In the genomic region with DNA sequence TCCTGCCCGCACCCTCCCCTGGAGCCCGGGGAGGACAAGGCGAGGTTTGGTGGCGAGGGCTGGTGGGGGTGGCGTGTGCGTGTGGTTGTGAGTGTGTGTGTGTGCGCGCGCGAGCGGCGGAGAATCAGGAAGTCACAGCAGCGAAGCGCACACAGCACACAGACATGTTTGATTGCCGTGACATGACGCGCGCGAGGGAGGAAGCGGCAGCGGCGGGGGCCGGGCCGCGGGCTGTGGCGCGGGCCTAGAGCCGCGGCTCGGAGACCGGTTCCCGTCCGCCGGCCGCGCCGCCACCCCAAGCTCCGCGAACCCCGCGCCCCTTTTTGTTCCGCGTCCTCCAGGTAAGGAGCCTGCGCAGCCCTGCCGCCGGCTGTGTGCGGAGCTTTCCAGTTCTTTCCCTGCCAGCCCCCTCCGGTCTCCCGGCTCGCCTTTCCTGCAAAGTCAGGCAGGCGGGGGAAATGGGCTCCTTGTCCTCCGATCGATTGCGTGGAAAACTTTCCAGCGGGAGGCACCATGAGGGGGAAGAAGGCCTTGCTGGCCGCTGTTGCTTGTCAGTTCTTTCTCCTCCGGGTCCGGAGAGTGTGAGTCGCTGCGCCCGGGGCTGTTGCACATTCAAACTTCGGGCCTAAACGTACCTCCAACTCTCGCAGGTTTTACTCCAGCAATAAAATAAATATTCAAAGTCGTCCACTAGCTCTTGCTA, we compare ENCODE assay signal across 7 cellular contexts. TPM values are rescaled to one million over a fixed set of nuclear protein-coding genes. Genes with fewer than 3 reads are reported as not detected.
DNase-seq lines count a peak whose midpoint lies in the region; ATAC-seq lines count a peak whose summit lies in the region.

No MANE protein-coding gene starts in this region.

- ATAC-seq in GM18498 (IDR thresholded peaks at IDR 0.05; ENCODE audit: unreplicated experiment), result peak; percentile 39
- ATAC-seq in HG02610 (IDR thresholded peaks at IDR 0.05; ENCODE audit: unreplicated experiment), result peak; percentile 23
- peak; percentile 47 for ATAC-seq in left lobe of liver

- peak; percentile 83 for DNase-seq in NCI-H2171 treated with DMSO at 0.1 percent for 48 hours (lab: John Stamatoyannopoulos, UW)
- DNase-seq in activated CD4-positive, alpha-beta T cell treated with anti-CD3 and anti-CD28 coated beads, Interleukin-2, amount 50 U/mL, for 1 hour, result peak; percentile 78
- DNase-seq in cortex of kidney (lab: John Stamatoyannopoulos, UW), result peak; percentile 25
- peak; percentile 81 for DNase-seq in left lobe of liver (ENCODE audit: low spot score)
- peak; percentile 70 to 76 for DNase-seq in stimulated activated CD4-positive, alpha-beta T cell treated with anti-CD3 and anti-CD28 coated beads, Interleukin-2, amount 100 ng/mL, for 24 hours

RNA-seq across cellular contexts. Expression of gene SMARCA2, which starts 2.5 kb away (rescaled TPM):
- 91.3 TPM for total RNA-seq in left lobe of liver

Comparison
In these comparisons a context has a peak if more than half of its experiments do, and no peak if none do; other contexts are left out.
1. Peak in every context shown above with its lines: DNase-seq and ATAC-seq.
2. DNase-seq: peak in every context shown above with its lines; median percentile 83 in NCI-H2171 treated with DMSO at 0.1 percent for 48 hours; 81 in left lobe of liver; 78 in activated CD4-positive, alpha-beta T cell treated with anti-CD3 and anti-CD28 coated beads, Interleukin-2, amount 50 U/mL, for 1 hour; 73 in stimulated activated CD4-positive, alpha-beta T cell treated with anti-CD3 and anti-CD28 coated beads, Interleukin-2, amount 100 ng/mL, for 24 hours; 25 in cortex of kidney.